Comparison of ENCODE assay signal across 1 cellular context in the genomic region with DNA sequence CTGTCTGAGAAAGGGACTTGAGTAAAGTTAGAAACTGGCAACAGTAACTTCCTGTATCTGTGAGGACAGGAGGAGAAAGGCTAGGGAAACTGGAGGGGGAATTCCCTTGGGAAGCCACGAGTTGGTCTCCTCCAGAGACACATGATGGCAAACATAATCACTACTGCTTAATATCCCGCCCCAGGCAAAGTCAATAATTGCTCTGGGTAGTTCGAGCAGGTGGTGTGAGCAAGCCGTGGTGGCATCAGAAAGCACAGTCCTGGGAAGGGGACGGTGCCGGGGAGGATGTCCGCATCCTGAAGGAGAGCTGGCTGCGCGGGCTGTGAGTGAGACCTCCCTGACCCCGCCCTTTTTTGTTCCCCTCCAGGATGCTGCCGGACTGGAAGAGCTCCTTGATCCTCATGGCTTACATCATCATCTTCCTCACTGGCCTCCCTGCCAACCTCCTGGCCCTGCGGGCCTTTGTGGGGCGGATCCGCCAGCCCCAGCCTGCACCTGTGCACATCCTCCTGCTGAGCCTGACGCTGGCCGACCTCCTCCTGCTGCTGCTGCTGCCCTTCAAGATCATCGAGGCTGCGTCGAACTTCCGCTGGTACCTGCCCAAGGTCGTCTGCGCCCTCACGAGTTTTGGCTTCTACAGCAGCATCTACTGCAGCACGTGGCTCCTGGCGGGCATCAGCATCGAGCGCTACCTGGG.
TF ChIP-seq lines count a peak whose summit lies in the region.

No MANE protein-coding gene starts in this region.

TF ChIP-seq in HepG2, 621 proteins besides CTCF, POLR2A, EP300 and RAD21:
- no peak for TF ChIP-seq SETDB1 (CRISPR knock-in tag; IDR thresholded peaks at IDR 0.05; ENCODE audit: borderline replicate concordance)
- TF ChIP-seq TCF7L2 (IDR thresholded peaks at IDR 0.05; ENCODE audit: low read depth, low read length): no peak
- no peak for TF ChIP-seq ZNF761 (CRISPR knock-in tag; conservative IDR thresholded peaks at IDR 0.05)
- TF ChIP-seq DRAP1 (CRISPR knock-in tag; IDR thresholded peaks at IDR 0.05): no peak
- no peak for TF ChIP-seq DZIP1 (CRISPR knock-in tag; IDR thresholded peaks at IDR 0.05)
- TF ChIP-seq NKX3-1 (CRISPR knock-in tag; IDR thresholded peaks at IDR 0.05): no peak
- no peak for TF ChIP-seq ZNF441 (CRISPR knock-in tag; IDR thresholded peaks at IDR 0.05; ENCODE audit: borderline replicate concordance)
- TF ChIP-seq ZNF296 (CRISPR knock-in tag; conservative IDR thresholded peaks at IDR 0.05): no peak
- TF ChIP-seq TEAD2 (CRISPR knock-in tag; IDR thresholded peaks at IDR 0.05): no peak
- TF ChIP-seq MED8 (CRISPR knock-in tag; IDR thresholded peaks at IDR 0.05; ENCODE audit: insufficient replicate concordance): no peak
- no peak for TF ChIP-seq MYNN (CRISPR knock-in tag; IDR thresholded peaks at IDR 0.05; ENCODE audit: low read depth)
- no peak for TF ChIP-seq ZBTB20 (CRISPR knock-in tag; IDR thresholded peaks at IDR 0.05; ENCODE audit: borderline replicate concordance, low read depth)
- TF ChIP-seq SNAPC2 (CRISPR knock-in tag; IDR thresholded peaks at IDR 0.05): no peak
- TF ChIP-seq ZNF609 (CRISPR knock-in tag; IDR thresholded peaks at IDR 0.05; ENCODE audit: borderline replicate concordance): no peak
- no peak for TF ChIP-seq GMEB2 (CRISPR knock-in tag; IDR thresholded peaks at IDR 0.05; ENCODE audit: low read depth)
- TF ChIP-seq DNMT1 (CRISPR knock-in tag; IDR thresholded peaks at IDR 0.05): no peak
- TF ChIP-seq MXI1 (IDR thresholded peaks at IDR 0.05; ENCODE audit: borderline replicate concordance, low read depth, low read length): no peak
- no peak for TF ChIP-seq ZMYM4 (CRISPR knock-in tag; IDR thresholded peaks at IDR 0.05)
- TF ChIP-seq SP140L (CRISPR knock-in tag; IDR thresholded peaks at IDR 0.05; ENCODE audit: borderline replicate concordance): no peak
- no peak for TF ChIP-seq ZNF256 (CRISPR knock-in tag; conservative IDR thresholded peaks at IDR 0.05)
